In genomic region chr9:137069508-137070071, GRCh38 we compare ENCODE assay signal across 8 cellular contexts. TPM values are rescaled to one million over a fixed set of nuclear protein-coding genes. Genes with fewer than 3 reads are reported as not detected.
A peak's percentile ranks its signal among the peaks of the same experiment; 100 is the strongest.
DNase-seq lines count a peak whose midpoint lies in the region; ATAC-seq and TF ChIP-seq lines count a peak whose summit lies in the region.

No MANE protein-coding gene starts in this region.

- H3K4me3 ChIP-seq in SU-DHL-6 (ENCODE audit: insufficient read depth, low read length, poor library complexity, severe bottlenecking) = peak overlapping the region; percentile 83

- H4K20me1 ChIP-seq in SU-DHL-6 (ENCODE audit: low read depth, low read length) = no peaks in the 10 kb centered on the region

- H3K4me1 Mint-ChIP-seq in immature natural killer cell = peaks cover 12 to 15% of the 10 kb centered on the region in 2 donors

- H3K9me2 ChIP-seq in SU-DHL-6 (replicated peaks; ENCODE audit: insufficient read depth, low read length) = no peaks in the 10 kb centered on the region

- H3K27me3 ChIP-seq in SU-DHL-6 (ENCODE audit: low read length) = no peaks in the 10 kb centered on the region

- H3K27ac ChIP-seq in SU-DHL-6 (ENCODE audit: low read depth, low read length) = peak overlapping the region; percentile 70

- H3F3A ChIP-seq in SU-DHL-6 (ENCODE audit: insufficient read depth) = peaks cover 13% of the 10 kb centered on the region

- peaks cover 5 to 12% (median 5%) of the 10 kb centered on the region in 3 donors for H3K27me3 Mint-ChIP-seq in immature natural killer cell (ENCODE audit: low read depth in 3 of 3)

- peak overlapping the region in 3 of 5 donors; percentile 10 to 50 (median 12) for H3K4me3 Mint-ChIP-seq in immature natural killer cell

- peak; percentile 66 for DNase-seq in COLO668 (lab: John Stamatoyannopoulos, UW; ENCODE audit: unreplicated experiment)
- no peak for DNase-seq in immature natural killer cell
- DNase-seq in activated gamma-delta T cell treated with Interleukin-2 at 50 U/mL for 16 hours = no peak
- no peak for DNase-seq in AG20443 (ENCODE audit: low spot score)
- DNase-seq in middle frontal gyrus (ENCODE audit: extremely low spot score, low spot score) = no peak

- peak overlapping the region; percentile 79 for H3K4me2 ChIP-seq in SU-DHL-6 (ENCODE audit: low read depth, low read length, poor library complexity, severe bottlenecking)

- H3K36me3 ChIP-seq in SU-DHL-6 (ENCODE audit: low read length) = no peaks in the 10 kb centered on the region

- H3K79me2 ChIP-seq in SU-DHL-6 (ENCODE audit: insufficient read depth, low read length) = peaks cover 12% of the 10 kb centered on the region

- no peak for TF ChIP-seq CTCF in SU-DHL-6 (IDR thresholded peaks at IDR 0.05; ENCODE audit: insufficient read depth, low read length, poor library complexity, severe bottlenecking)

- no peaks in the 10 kb centered on the region for H3K9me3 Mint-ChIP-seq in immature natural killer cell

- H2AFZ ChIP-seq in SU-DHL-6 (ENCODE audit: low read depth, low read length, severe bottlenecking) = no peak overlapping the region

- no peaks in the 10 kb centered on the region for H3K36me3 Mint-ChIP-seq in immature natural killer cell

- no peaks in the 10 kb centered on the region for H3K9me3 ChIP-seq in SU-DHL-6 (ENCODE audit: insufficient read depth, low read length)

- peak overlapping the region; percentile 80 for H3K9ac ChIP-seq in SU-DHL-6 (ENCODE audit: low read length)

- ATAC-seq in GM21825 (IDR thresholded peaks at IDR 0.05; ENCODE audit: unreplicated experiment) (peak; percentile 8), HG02870 (IDR thresholded peaks at IDR 0.05; ENCODE audit: unreplicated experiment) (no peak)

- no peak overlapping the region for H3K27ac Mint-ChIP-seq in immature natural killer cell

RNA-seq across cellular contexts. Expression of gene SAPCD2, which starts 0.8 kb away (rescaled TPM):
- polyA plus RNA-seq in immature natural killer cell = under 1 TPM; 0.06 to 0.95 (median 0.39) TPM

RNA-seq across cellular contexts. Expression of gene UAP1L1, which starts 7.7 kb away (rescaled TPM):
- 1 to 10 TPM; 1.3 to 1.4 (median 1.4) TPM for polyA plus RNA-seq in immature natural killer cell

RNA-seq across cellular contexts. Expression of gene ENTPD2, which starts 15.7 kb away (rescaled TPM):
- not detected for polyA plus RNA-seq in immature natural killer cell

RNA-seq across cellular contexts. Expression of gene MAN1B1, which starts 17.2 kb away (rescaled TPM):
- polyA plus RNA-seq in immature natural killer cell = 10 to 100 TPM; 59.7 to 71.8 (median 66.1) TPM

RNA-seq across cellular contexts. Expression of gene NPDC1, which starts 23.6 kb away (rescaled TPM):
- polyA plus RNA-seq in immature natural killer cell = 1 to 10 TPM in 2 of 3 donors, under 1 TPM in 1; 0.36 to 1.4 (median 1.1) TPM
